Comparison of ENCODE assay signal across 8 cellular contexts in genomic region chr12:92139634-92140555, GRCh38. TPM values are rescaled to one million over a fixed set of nuclear protein-coding genes. Genes with fewer than 3 reads are reported as not detected.
DNase-seq lines count a peak whose midpoint lies in the region; ATAC-seq, FAIRE-seq and TF ChIP-seq lines count a peak whose summit lies in the region.

No MANE protein-coding gene starts in this region.

- ATAC-seq in Panc1 (no peak), gastrocnemius medialis (no peak), sciatic nerve (no peak), left colon (no peak)

- DNase-seq in GM19239 (ENCODE audit: insufficient read length, low spot score) = no peak
- DNase-seq in Panc1 (ENCODE audit: low read depth, low spot score) = no peak
- DNase-seq in fibroblast of mammary gland (ENCODE audit: low read depth) = peak; percentile 63
- DNase-seq in gastrocnemius medialis = no peak
- DNase-seq in HUDEP-2 (lab: John Stamatoyannopoulos, UW; ENCODE audit: unreplicated experiment in 76 of 76) = no peak
- no peak for DNase-seq in sciatic nerve (ENCODE audit: low spot score)
- no peak for DNase-seq in SHP77 (lab: John Stamatoyannopoulos, UW)
- no peak for DNase-seq in left colon

- BruUV-seq in Panc1 (replicated peaks; lab: Mats Ljungman, UMichigan) = no TSS peak

- in situ Hi-C loops in Panc1 (cut with HindIII; ENCODE audit: low pct_unique_long_range_greater_than_20kb, low sequenced_read_pairs) = no loop called here
- in situ Hi-C loops in gastrocnemius medialis (cut with MboI; ENCODE audit: low sequenced_read_pairs in 4 of 4) = loop anchor here in 3 of 4 donors (10.0 to 25.0 kb wide), 3 partner anchors 328 to 425 kb away; no protein-coding TSS in a partner anchor

- TF ChIP-seq POLR2A in gastrocnemius medialis (IDR thresholded peaks at IDR 0.05) = no peak

- TF ChIP-seq CTCF in Panc1 (IDR thresholded peaks at IDR 0.05) (no peak), fibroblast of mammary gland (conservative IDR thresholded peaks at IDR 0.05; ENCODE audit: control insufficient read depth, insufficient read depth, low read depth, low read length) (no peak), gastrocnemius medialis (IDR thresholded peaks at IDR 0.05 in 4 of 5, conservative IDR thresholded peaks at IDR 0.05 in 1 of 5) (no peak)

- H3K27ac ChIP-seq in Panc1 (ENCODE audit: low read length) (peak overlapping the region; percentile 85), gastrocnemius medialis (peak overlapping the region; percentile 97 to 99 (median 98))

- no peaks in the 10 kb centered on the region for H3K27me3 ChIP-seq in Panc1 (ENCODE audit: control insufficient read depth, insufficient read depth, low read length)
- no peaks in the 10 kb centered on the region for H3K27me3 ChIP-seq in gastrocnemius medialis

- H3K4me3 ChIP-seq in Panc1 (ENCODE audit: low read depth in 2 of 2, low read length in 2 of 2) (peak overlapping the region; percentile 78 to 86), fibroblast of mammary gland (ENCODE audit: control insufficient read depth, low read depth, low read length) (peak overlapping the region; percentile 97), gastrocnemius medialis (peak overlapping the region; percentile 89 to 98 (median 94))

- peaks cover 80% of the 10 kb centered on the region for H3K4me1 ChIP-seq in Panc1 (ENCODE audit: control insufficient read depth, insufficient read depth, low read length)
- H3K4me1 ChIP-seq in gastrocnemius medialis = peaks cover 59 to 67% of the 10 kb centered on the region in 2 donors

- FAIRE-seq in GM19239 (lab: Jason Lieb, UNC) = peak; percentile 68

- CTCF ChIA-PET in Panc1 (lab: Charles Lee) = no interaction called here

- peaks cover 21% of the 10 kb centered on the region for H3K36me3 ChIP-seq in Panc1 (ENCODE audit: control insufficient read depth, insufficient read depth, low read length)
- H3K36me3 ChIP-seq in gastrocnemius medialis = peaks cover 0 to 24% of the 10 kb centered on the region in 2 donors

- H3K9me3 ChIP-seq in Panc1 (ENCODE audit: control insufficient read depth, insufficient read depth, low read depth, low read length) (no peaks in the 10 kb centered on the region), gastrocnemius medialis (no peaks in the 10 kb centered on the region)

- intact Hi-C loops in Panc1 (cut with micrococcal nuclease; ENCODE audit: unreplicated experiment) = loop anchor here (2.0 to 10.0 kb wide), 3 partner anchors 135 to 565 kb away; no protein-coding TSS in a partner anchor
- intact Hi-C loops in gastrocnemius medialis (cut with DNase I; ENCODE audit: low total_unique reads) = loop anchor here (5.0 to 10.0 kb wide), 5 partner anchors 63 to 565 kb away; no protein-coding TSS in a partner anchor
- intact Hi-C loops in sciatic nerve (cut with DNase I) = loop anchor here (10.0 kb wide), 1 partner anchor 365 kb away; no protein-coding TSS in a partner anchor
- intact Hi-C loops in left colon (cut with DNase I, micrococcal nuclease) = loop anchor here in 1 of 2 donors (5.0 to 10.0 kb wide), 3 partner anchors 68 to 755 kb away; no protein-coding TSS in a partner anchor

- POLR2A ChIA-PET in Panc1 (lab: Charles Lee) = no interaction called here

RNA-seq across cellular contexts. Expression of gene BTG1, which starts 5.8 kb away (rescaled TPM):
- 50.0 TPM for total RNA-seq in Panc1 (2021; ENCODE audit: unreplicated experiment)
- 46.9 TPM for polyA plus RNA-seq in Panc1 (2012; ENCODE audit: insufficient read length)
- total RNA-seq in gastrocnemius medialis = 10 to 100 TPM; 12.5 to 33.1 (median 16.5) TPM
- total RNA-seq in sciatic nerve = 144 TPM
- 100 to 1,000 TPM; 144 to 182 TPM for total RNA-seq in left colon
